16 cellular contexts compared by ENCODE assay signal in genomic region chr13:44128522-44128921, GRCh38.
DNase-seq lines count a peak whose midpoint lies in the region; ATAC-seq and TF ChIP-seq lines count a peak whose summit lies in the region.
"Had no signal": no experiment of that assay in that cellular context is flagged by ENCODE, and none has a peak within 500 bp of the region (broad histone marks: within the 10 kb centered on the region; RNA-seq: fewer than 3 reads in every experiment).

No MANE protein-coding gene starts in this region.

- DNase-seq in G401 (ENCODE audit: low spot score), result peak; percentile 91
- peak in 32 of 58 donors; percentile 9 to 77 (median 36) for DNase-seq in anterior cingulate cortex (lab: John Stamatoyannopoulos, UW)
- DNase-seq in heart right ventricle, result peak; percentile 33 to 52
- no peak for DNase-seq in testis
- no peak for DNase-seq in NCI-H1105 (lab: John Stamatoyannopoulos, UW)
- no peak for DNase-seq in D341Med (ENCODE audit: low spot score)
- DNase-seq in T-helper 1 cell, result no peak
- DNase-seq: activated B cell treated with CpG ODN at 0.5 μM for 24 hours; activated effector memory CD4-positive, alpha-beta T cell treated with Interleukin-2 at 50 U/mL for 16 hours; CD4-positive, alpha-beta T cell; naive B cell had no signal

- peak; percentile 53 to 90 (median 86) for ATAC-seq in heart right ventricle
- ATAC-seq: GM12878, HepG2, left lobe of liver had no signal

- H3K27me3 ChIP-seq in heart right ventricle, result no peaks in the 10 kb centered on the region
- no peaks in the 10 kb centered on the region for H3K27me3 ChIP-seq in skeletal muscle tissue (ENCODE audit: control insufficient read depth in 3 of 3, insufficient read depth in 3 of 3, low read length in 3 of 3)
- no peaks in the 10 kb centered on the region for H3K27me3 ChIP-seq in testis

- H3K4me1 ChIP-seq in heart right ventricle, result peaks cover 0 to 25% (median 16%) of the 10 kb centered on the region in 9 donors
- H3K4me1 ChIP-seq in skeletal muscle tissue (ENCODE audit: control insufficient read depth in 3 of 3, insufficient read depth in 3 of 3, low read length in 3 of 3), result peaks cover 12 to 27% (median 16%) of the 10 kb centered on the region in 3 donors
- no peaks in the 10 kb centered on the region for H3K4me1 ChIP-seq in testis

- no peak overlapping the region for H3K4me3 ChIP-seq in heart right ventricle
- peak overlapping the region in 2 of 3 donors; percentile 18 to 34 for H3K4me3 ChIP-seq in skeletal muscle tissue (ENCODE audit: low read length in 3 of 3)
- H3K4me3 ChIP-seq in testis, result no peak overlapping the region
- H3K4me3 ChIP-seq: coronary artery, GM12878 had no signal

- TF ChIP-seq CTCF in heart right ventricle (IDR thresholded peaks at IDR 0.05), result peak in 2 of 9 donors; percentile 24 to 25
- TF ChIP-seq CTCF in testis (IDR thresholded peaks at IDR 0.05), result no peak

- H3K9ac ChIP-seq in skeletal muscle tissue (ENCODE audit: low read depth in 1 of 3, low read length in 3 of 3), result peak overlapping the region in 1 of 3 donors; percentile 26

- peak overlapping the region in 9 of 10 donors; percentile 41 to 75 (median 61) for H3K27ac ChIP-seq in heart right ventricle
- peak overlapping the region; percentile 91 for H3K27ac ChIP-seq in skeletal muscle tissue (ENCODE audit: low read depth, low read length)
- no peak overlapping the region for H3K27ac ChIP-seq in testis
- H3K27ac ChIP-seq: coronary artery had no signal

- H3K9me3 ChIP-seq in heart right ventricle, result peaks cover 0 to 11% (median 5%) of the 10 kb centered on the region in 11 donors
- no peaks in the 10 kb centered on the region for H3K9me3 ChIP-seq in skeletal muscle tissue (ENCODE audit: control insufficient read depth in 3 of 3, low read length in 3 of 3)
- no peaks in the 10 kb centered on the region for H3K9me3 ChIP-seq in testis

- in situ Hi-C loops in G401 (cut with HindIII; ENCODE audit: low sequenced_read_pairs), result no loop called here

- TF ChIP-seq POLR2A in testis (IDR thresholded peaks at IDR 0.05), result no peak

- intact Hi-C loops in heart right ventricle (cut with DNase I) (loop anchor here in 1 of 10 donors (5.0 kb wide), 1 partner anchor 76 kb away; no protein-coding TSS in a partner anchor), testis (cut with DNase I; ENCODE audit: low total_unique reads) (no loop called here)

- WGBS in heart right ventricle, 2 donors, result 41 to 60% methylated on average over 7 of the region's 7 CpGs
- 51 to 61% methylated on average over 7 of the region's 7 CpGs for WGBS in testis, 2 donors

- H3K36me3 ChIP-seq in heart right ventricle (no peaks in the 10 kb centered on the region), skeletal muscle tissue (ENCODE audit: control insufficient read depth in 3 of 3, insufficient read depth in 3 of 3, low read length in 3 of 3) (no peaks in the 10 kb centered on the region), testis (ENCODE audit: low read depth, missing control alignments) (no peaks in the 10 kb centered on the region)

Comparison
In these comparisons a context has a peak if more than half of its experiments do, and no peak if none do; other contexts are left out.
1. DNase-seq: peak in G401 (single experiment), anterior cingulate cortex (32 of 58) and heart right ventricle (2 of 2); none in testis (single experiment), NCI-H1105 (single experiment), D341Med (single experiment) and T-helper 1 cell (0 of 5).
2. H3K27ac ChIP-seq: peak in heart right ventricle (9 of 10) and skeletal muscle tissue (single experiment); none in testis (0 of 2).
3. H3K4me3 ChIP-seq: peak in skeletal muscle tissue (2 of 3); none in heart right ventricle (0 of 10) and testis (0 of 2).